In genomic region chr13:112891477-112892401, GRCh38 we compare ENCODE assay signal across 2 cellular contexts.
TF ChIP-seq lines count a peak whose summit lies in the region.

No MANE protein-coding gene starts in this region.

TF ChIP-seq in Ishikawa, 13 proteins besides CTCF, POLR2A, EP300 and RAD21 (continued from another document):
- TF ChIP-seq YY1 (IDR thresholded peaks at IDR 0.05; ENCODE audit: low read depth) (no peak), EGR1 (IDR thresholded peaks at IDR 0.05) (no peak), TEAD4 (IDR thresholded peaks at IDR 0.05) (no peak; the same call in 1 of the 2 replicates), USF1 (IDR thresholded peaks at IDR 0.05) (peak; percentile 66), TAF1 (IDR thresholded peaks at IDR 0.05; ENCODE audit: low read depth) (no peak)

TF ChIP-seq in WTC11, 78 proteins besides CTCF, POLR2A, EP300 and RAD21 (continued from another document):
- TF ChIP-seq HMGXB4 (CRISPR knock-in tag; IDR thresholded peaks at IDR 0.05) (no peak), CREB1 (CRISPR knock-in tag; IDR thresholded peaks at IDR 0.05) (0 out of 2 replicates have a peak, but pooled peaks have one; percentile 66), MYBL2 (CRISPR knock-in tag; IDR thresholded peaks at IDR 0.05) (peak; percentile 55; the same call in 1 of the 2 replicates), TEAD1 (CRISPR knock-in tag; IDR thresholded peaks at IDR 0.05) (peak; percentile 68; the same call in 1 of the 2 replicates), ZBTB21 (CRISPR knock-in tag; IDR thresholded peaks at IDR 0.05; ENCODE audit: borderline replicate concordance) (peak; percentile 35; the same call in 1 of the 2 replicates), ZNF423 (CRISPR knock-in tag; IDR thresholded peaks at IDR 0.05) (peak; percentile 99), E2F1 (CRISPR knock-in tag; IDR thresholded peaks at IDR 0.05) (no peak), RELA (CRISPR knock-in tag; IDR thresholded peaks at IDR 0.05; ENCODE audit: borderline replicate concordance) (0 out of 2 replicates have a peak, but pooled peaks have one; percentile 81), ZNF121 (CRISPR knock-in tag; IDR thresholded peaks at IDR 0.05) (peak; percentile 74; the same call in 1 of the 2 replicates), SP1 (CRISPR knock-in tag; conservative IDR thresholded peaks at IDR 0.05) (peak; percentile 66), NFYB (CRISPR knock-in tag; conservative IDR thresholded peaks at IDR 0.05; ENCODE audit: low read depth) (no peak), NFE2L1 (CRISPR knock-in tag; IDR thresholded peaks at IDR 0.05) (peak; percentile 55; the same call in 1 of the 2 replicates), USF1 (CRISPR knock-in tag; IDR thresholded peaks at IDR 0.05) (0 out of 2 replicates have a peak, but pooled peaks have one; percentile 56), CREM (CRISPR knock-in tag; IDR thresholded peaks at IDR 0.05) (peak; percentile 87; the same call in 1 of the 2 replicates), FOXP1 (CRISPR knock-in tag; IDR thresholded peaks at IDR 0.05; ENCODE audit: borderline replicate concordance) (0 out of 2 replicates have a peak, but pooled peaks have one; percentile 31), E2F5 (CRISPR knock-in tag; IDR thresholded peaks at IDR 0.05) (0 out of 2 replicates have a peak, but pooled peaks have one; percentile 42), ZBTB43 (CRISPR knock-in tag; IDR thresholded peaks at IDR 0.05) (peak; percentile 84; the same call in 1 of the 2 replicates), ZNF232 (CRISPR knock-in tag; IDR thresholded peaks at IDR 0.05) (0 out of 2 replicates have a peak, but pooled peaks have one; percentile 29)
